In genomic region chr7:2241580-2242540, GRCh38 we compare ENCODE assay signal across 8 cellular contexts. TPM values are rescaled to one million over a fixed set of nuclear protein-coding genes. Genes with fewer than 3 reads are reported as not detected.
A peak's percentile ranks its signal among the peaks of the same experiment; 100 is the strongest.
DNase-seq lines count a peak whose midpoint lies in the region; ATAC-seq and TF ChIP-seq lines count a peak whose summit lies in the region.

Gene MRM2 (minus strand): TSS chr7:2242205. CDS start chr7:2242169, 36 bp downstream.
Gene NUDT1 (plus strand): TSS chr7:2242226. CDS start chr7:2244575, 2,349 bp downstream.

- H3K4me1 ChIP-seq in CD4-positive, CD25-positive, alpha-beta regulatory T cell (ENCODE audit: control insufficient read depth, insufficient read depth, low read length, poor library complexity, severe bottlenecking), result peaks cover 18% of the 10 kb centered on the region
- H3K4me1 ChIP-seq in OCI-LY3 (ENCODE audit: low read length), result peaks cover 26% of the 10 kb centered on the region
- H3K4me1 ChIP-seq in mucosa of descending colon (ENCODE audit: low read depth), result peaks cover 16% of the 10 kb centered on the region

- peaks cover 43% of the 10 kb centered on the region for H3K79me2 ChIP-seq in OCI-LY3 (ENCODE audit: low read length)

- intact Hi-C loops in mucosa of descending colon (cut with DNase I, micrococcal nuclease), result loop anchor here (5.0 to 10.0 kb wide), 2 partner anchors 100 to 103 kb away; no protein-coding TSS in a partner anchor

- peaks cover 4 to 40% (median 10%) of the 10 kb centered on the region in 4 donors for H3K4me1 Mint-ChIP-seq in CD4-positive, CD25-positive, alpha-beta regulatory T cell

- peak within 1 kb of the TSS; percentile 93 to 94 (median 94) for H3K27ac Mint-ChIP-seq in CD4-positive, CD25-positive, alpha-beta regulatory T cell

- no peaks in the 10 kb centered on the region for H4K20me1 ChIP-seq in OCI-LY3 (ENCODE audit: insufficient read depth, low read length)

- peak; percentile 50 to 60 for ATAC-seq in CD4-positive, CD25-positive, alpha-beta regulatory T cell (ENCODE audit: low read depth in 2 of 2)
- ATAC-seq in GM19372 (IDR thresholded peaks at IDR 0.05; ENCODE audit: low read depth, unreplicated experiment), result peak; percentile 64
- peak; percentile 57 for ATAC-seq in HG03571 (IDR thresholded peaks at IDR 0.05; ENCODE audit: unreplicated experiment)
- peak; percentile 96 for ATAC-seq in mucosa of descending colon

- TF ChIP-seq CTCF in OCI-LY3 (IDR thresholded peaks at IDR 0.05; ENCODE audit: low read depth, low read length), result no peak
- no peak for TF ChIP-seq CTCF in mucosa of descending colon (IDR thresholded peaks at IDR 0.05)

- H3K36me3 ChIP-seq in CD4-positive, CD25-positive, alpha-beta regulatory T cell (ENCODE audit: control insufficient read depth, insufficient read depth, low read length), result peaks cover 14% of the 10 kb centered on the region
- H3K36me3 ChIP-seq in OCI-LY3 (replicated peaks; ENCODE audit: low read depth, low read length), result peaks cover 20% of the 10 kb centered on the region
- H3K36me3 ChIP-seq in mucosa of descending colon (ENCODE audit: low read depth), result no peaks in the 10 kb centered on the region

- peak within 1 kb of the TSS; percentile 68 for H3K27ac ChIP-seq in CD4-positive, CD25-positive, alpha-beta regulatory T cell (ENCODE audit: insufficient read depth, low read length, poor library complexity, severe bottlenecking)
- H3K27ac ChIP-seq in OCI-LY3 (ENCODE audit: low read length), result peak within 1 kb of the TSS; percentile 53
- peak within 1 kb of the TSS; percentile 19 for H3K27ac ChIP-seq in epithelial cell of prostate

- peaks cover 0 to 1% (median 0%) of the 10 kb centered on the region in 7 donors for H3K9me3 Mint-ChIP-seq in CD4-positive, CD25-positive, alpha-beta regulatory T cell

- peaks cover 4% of the 10 kb centered on the region for H3K36me3 Mint-ChIP-seq in CD4-positive, CD25-positive, alpha-beta regulatory T cell

- H3K9ac ChIP-seq in OCI-LY3 (ENCODE audit: low read length), result peak within 1 kb of the TSS; percentile 92

- H3K27me3 Mint-ChIP-seq in CD4-positive, CD25-positive, alpha-beta regulatory T cell, result no peaks in the 10 kb centered on the region

- H2AFZ ChIP-seq in OCI-LY3 (ENCODE audit: low read depth, low read length), result no peak within 1 kb of the TSS; the same call in 1 of the 2 replicates

- peak within 1 kb of the TSS; percentile 94 for H3K4me2 ChIP-seq in OCI-LY3 (ENCODE audit: low read length)

- no peaks in the 10 kb centered on the region for H3K27me3 ChIP-seq in CD4-positive, CD25-positive, alpha-beta regulatory T cell (ENCODE audit: control insufficient read depth, insufficient read depth, low read length)
- no peaks in the 10 kb centered on the region for H3K27me3 ChIP-seq in OCI-LY3 (ENCODE audit: low read depth, low read length)

- peak within 1 kb of the TSS; percentile 80 for H3K4me3 ChIP-seq in CD4-positive, CD25-positive, alpha-beta regulatory T cell (ENCODE audit: low read depth, low read length)
- H3K4me3 ChIP-seq in OCI-LY3 (ENCODE audit: low read length), result peak within 1 kb of the TSS; percentile 96
- peak within 1 kb of the TSS; percentile 94 for H3K4me3 ChIP-seq in mucosa of descending colon

- peak within 1 kb of the TSS; percentile 93 to 98 (median 95) for H3K4me3 Mint-ChIP-seq in CD4-positive, CD25-positive, alpha-beta regulatory T cell

- no peaks in the 10 kb centered on the region for H3K9me3 ChIP-seq in CD4-positive, CD25-positive, alpha-beta regulatory T cell (ENCODE audit: control insufficient read depth in 2 of 2, low read length in 2 of 2)
- no peaks in the 10 kb centered on the region for H3K9me3 ChIP-seq in OCI-LY3 (ENCODE audit: insufficient read depth, low read length)
- H3K9me3 ChIP-seq in mucosa of descending colon, result no peaks in the 10 kb centered on the region

- DNase-seq in CD4-positive, CD25-positive, alpha-beta regulatory T cell, result peak; percentile 56 to 77 (median 68)
- DNase-seq in activated T-cell treated with anti-CD3 and anti-CD28 coated beads for 24 hours (ENCODE audit: low read depth) (peak; percentile 69), epithelial cell of prostate (ENCODE audit: low read depth, low spot score) (no peak), mucosa of descending colon (peak; percentile 90 to 91 (median 90))
- peak; percentile 75 to 83 for DNase-seq in stimulated activated CD8-positive, alpha-beta memory T cell treated with anti-CD3 and anti-CD28 coated beads, Interleukin-2, amount 100 ng/mL, for 48 hours (ENCODE audit: low read depth in 2 of 2)

RNA-seq across cellular contexts. Expression of gene MRM2, which starts in this region (rescaled TPM):
- 7.3 TPM for total RNA-seq in CD4-positive, CD25-positive, alpha-beta regulatory T cell
- polyA plus RNA-seq in CD4-positive, CD25-positive, alpha-beta regulatory T cell, result 10 to 100 TPM; 33.4 to 39.7 (median 37.8) TPM
- total RNA-seq in mucosa of descending colon, result 10 to 100 TPM; 16.5 to 18.8 (median 17.2) TPM

RNA-seq across cellular contexts. Expression of gene NUDT1, which starts in this region (rescaled TPM):
- 17.5 TPM for total RNA-seq in CD4-positive, CD25-positive, alpha-beta regulatory T cell
- polyA plus RNA-seq in CD4-positive, CD25-positive, alpha-beta regulatory T cell, result 10 to 100 TPM; 60.4 to 73.7 (median 70.9) TPM
- 10 to 100 TPM in 2 of 3 donors, 1 to 10 TPM in 1; 6.8 to 20.3 (median 12.4) TPM for total RNA-seq in mucosa of descending colon
